Comparison of ENCODE assay signal across 11 cellular contexts in genomic region chr19:17450264-17451075, GRCh38. TPM values are rescaled to one million over a fixed set of nuclear protein-coding genes. Genes with fewer than 3 reads are reported as not detected.
DNase-seq lines count a peak whose midpoint lies in the region; TF ChIP-seq lines count a peak whose summit lies in the region.
"Had no signal": no experiment of that assay in that cellular context is flagged by ENCODE, and none has a peak within 500 bp of the region (broad histone marks: within the 10 kb centered on the region; RNA-seq: fewer than 3 reads in every experiment).

No MANE protein-coding gene starts in this region.

- H3K27ac ChIP-seq in DOHH2 (ENCODE audit: low read depth, low read length), result peak overlapping the region; percentile 29

- H3K9me3 ChIP-seq in DOHH2 (ENCODE audit: control insufficient read depth, insufficient read depth, low read length), result no peaks in the 10 kb centered on the region

- H3K79me2 ChIP-seq in DOHH2 (ENCODE audit: control insufficient read depth, low read length), result no peaks in the 10 kb centered on the region

- DNase-seq in LHCN-M2 (ENCODE audit: low read depth), result peak; percentile 22
- peak; percentile 53 to 70 for DNase-seq in activated T-cell treated with anti-CD3 and anti-CD28 coated beads, Interleukin-2, amount 50 U/mL, for 48 hours
- no peak for DNase-seq in progenitor cell of endocrine pancreas (ENCODE audit: low spot score, unreplicated experiment)
- DNase-seq in NCI-H187 (lab: John Stamatoyannopoulos, UW), result no peak
- DNase-seq in head of caudate nucleus, result no peak
- no peak for DNase-seq in NCI-H446 (lab: John Stamatoyannopoulos, UW)
- no peak for DNase-seq in NCI-H1694 treated with DMSO at 0.1 percent for 48 hours (lab: John Stamatoyannopoulos, UW)
- DNase-seq: NCI-H2107 had no signal

- no peaks in the 10 kb centered on the region for H4K20me1 ChIP-seq in DOHH2 (ENCODE audit: control insufficient read depth, insufficient read depth, low read depth, low read length)

- no peak overlapping the region for H3K27ac Mint-ChIP-seq in progenitor cell of endocrine pancreas

- H3K36me3 Mint-ChIP-seq in progenitor cell of endocrine pancreas (ENCODE audit: insufficient read depth), result no peaks in the 10 kb centered on the region

- peaks cover 38% of the 10 kb centered on the region for H3K27me3 Mint-ChIP-seq in progenitor cell of endocrine pancreas

- peaks cover 3% of the 10 kb centered on the region for H3K9me3 Mint-ChIP-seq in progenitor cell of endocrine pancreas (ENCODE audit: low read depth)

- peaks cover 36% of the 10 kb centered on the region for H3K4me1 ChIP-seq in DOHH2 (ENCODE audit: control insufficient read depth, low read length)

- TF ChIP-seq CTCF in DOHH2 (IDR thresholded peaks at IDR 0.05; ENCODE audit: low read depth, low read length, poor library complexity, severe bottlenecking), result no peak
- no peak for TF ChIP-seq CTCF in progenitor cell of endocrine pancreas (IDR thresholded peaks at IDR 0.05; ENCODE audit: unreplicated experiment)

- H3K27me3 ChIP-seq in DOHH2 (ENCODE audit: control insufficient read depth, low read length), result peaks cover 21% of the 10 kb centered on the region

- no peaks in the 10 kb centered on the region for H3K36me3 ChIP-seq in DOHH2 (ENCODE audit: control insufficient read depth, low read length)

- peak overlapping the region; percentile 49 for H3K4me2 ChIP-seq in DOHH2 (ENCODE audit: low read length)

- peaks cover 22% of the 10 kb centered on the region for H3F3A ChIP-seq in DOHH2 (ENCODE audit: control insufficient read depth, insufficient read depth)

- H3K4me1 Mint-ChIP-seq in progenitor cell of endocrine pancreas (ENCODE audit: low read depth), result no peaks in the 10 kb centered on the region

- no peaks in the 10 kb centered on the region for H3K9me2 ChIP-seq in DOHH2 (replicated peaks; ENCODE audit: control insufficient read depth, low read length)

- peak overlapping the region; percentile 38 for H3K4me3 ChIP-seq in DOHH2 (ENCODE audit: low read length)

- intact Hi-C loops in head of caudate nucleus (cut with DNase I), result loop anchor here (5.0 kb wide), 1 partner anchor 122 kb away; no protein-coding TSS in a partner anchor

- peak overlapping the region; percentile 19 for H3K4me3 Mint-ChIP-seq in progenitor cell of endocrine pancreas (ENCODE audit: low read depth)

RNA-seq across cellular contexts. Expression of gene TMEM221, which starts 2.0 kb away (rescaled TPM):
- not detected in 2 replicates for total RNA-seq in LHCN-M2 (2014; rRNA removed)
- 0.02 TPM for polyA plus RNA-seq in LHCN-M2 (2012)
- total RNA-seq in progenitor cell of endocrine pancreas, result 3.6 and 4.5 TPM in 2 replicates
- total RNA-seq: activated CD8-positive, alpha-beta memory T cell treated with anti-CD3 and anti-CD28 coated beads for 36 hours had no signal
- polyA plus RNA-seq: fibroblast of lung had no signal

RNA-seq across cellular contexts. Expression of gene NXNL1, which starts 10.3 kb away (rescaled TPM):
- not detected in 2 replicates for total RNA-seq in LHCN-M2 (2014; rRNA removed)
- not detected for polyA plus RNA-seq in LHCN-M2 (2012)
- total RNA-seq in progenitor cell of endocrine pancreas, result not detected in 2 replicates
- total RNA-seq: activated CD8-positive, alpha-beta memory T cell treated with anti-CD3 and anti-CD28 coated beads for 36 hours; fibroblast of lung had no signal
- polyA plus RNA-seq: fibroblast of lung had no signal

RNA-seq across cellular contexts. Expression of gene SLC27A1, which starts 19.9 kb away (rescaled TPM):
- 10.0 and 14.1 TPM in 2 replicates for total RNA-seq in LHCN-M2 (2014; rRNA removed)
- 10.2 TPM for polyA plus RNA-seq in LHCN-M2 (2012)
- 16.7 and 19.8 TPM in 2 replicates for total RNA-seq in progenitor cell of endocrine pancreas

RNA-seq across cellular contexts. Expression of gene MVB12A, which starts 30.6 kb away (rescaled TPM):
- total RNA-seq in LHCN-M2 (2014; rRNA removed) (71.7 and 75.0 TPM in 2 replicates), progenitor cell of endocrine pancreas (50.7 and 56.6 TPM in 2 replicates)
- 67.9 TPM for polyA plus RNA-seq in LHCN-M2 (2012)

RNA-seq across cellular contexts. Expression of gene BST2, which starts 45.0 kb away (rescaled TPM):
- total RNA-seq in LHCN-M2 (2014; rRNA removed), result 0.69 TPM in 1 of 2 replicates, not detected in the other
- polyA plus RNA-seq in LHCN-M2 (2012), result 0.23 TPM
- total RNA-seq in progenitor cell of endocrine pancreas, result 0.60 and 0.67 TPM in 2 replicates

Comparison
In these comparisons a context has a peak if more than half of its experiments do, and no peak if none do; other contexts are left out.
1. DNase-seq: peak in LHCN-M2 (single experiment) and activated T-cell treated with anti-CD3 and anti-CD28 coated beads, Interleukin-2, amount 50 U/mL, for 48 hours (2 of 2); none in progenitor cell of endocrine pancreas (single experiment), NCI-H187 (0 of 2), head of caudate nucleus (0 of 42), NCI-H446 (0 of 2) and NCI-H1694 treated with DMSO at 0.1 percent for 48 hours (single experiment).